ENCODE assay signal across 14 cellular contexts in the genomic region with DNA sequence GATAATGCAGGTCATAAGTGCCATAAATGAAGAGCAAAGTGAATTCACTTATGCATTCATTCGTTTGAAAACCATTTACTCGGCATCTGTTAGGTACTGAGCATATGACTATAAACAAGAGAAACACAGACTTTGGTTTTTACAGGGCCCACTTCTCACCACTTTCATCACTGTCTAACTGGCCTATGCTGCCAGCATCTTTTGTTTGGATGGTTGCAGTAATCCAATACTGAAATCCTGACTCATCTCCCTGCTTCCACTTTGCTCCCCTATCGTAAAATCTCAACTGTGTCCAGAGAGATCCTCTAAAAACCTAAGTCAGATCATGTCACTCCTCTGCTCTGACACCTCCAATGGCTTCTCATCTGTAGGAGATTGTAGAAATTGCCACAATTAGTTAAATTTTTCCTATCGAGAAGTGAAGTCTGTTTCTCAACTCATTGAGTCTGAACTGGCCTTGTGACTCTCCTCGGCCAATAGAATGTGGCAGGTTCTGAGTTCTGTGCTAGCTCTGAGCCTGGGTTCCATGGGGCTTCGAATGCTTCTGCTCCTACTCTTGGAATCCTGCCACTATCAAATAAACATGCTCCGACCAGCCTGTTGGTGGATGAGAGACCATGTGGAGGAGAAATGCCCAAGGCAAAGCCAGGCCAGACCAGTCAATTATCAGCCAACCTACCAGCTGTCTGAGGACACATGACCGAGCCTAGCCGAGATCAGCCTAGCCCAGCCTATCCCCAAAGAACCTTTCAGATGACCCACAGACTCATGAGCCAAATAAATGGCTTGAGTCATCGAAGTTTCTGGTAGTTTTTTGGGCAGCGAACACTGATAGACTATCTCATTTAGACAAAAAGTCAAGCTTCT. TPM values are rescaled to one million over a fixed set of nuclear protein-coding genes. Genes with fewer than 3 reads are reported as not detected.
DNase-seq lines count a peak whose midpoint lies in the region; ATAC-seq lines count a peak whose summit lies in the region.
"Had no signal": no experiment of that assay in that cellular context is flagged by ENCODE, and none has a peak within 500 bp of the region (broad histone marks: within the 10 kb centered on the region; RNA-seq: fewer than 3 reads in every experiment).

No MANE protein-coding gene starts in this region.

- H3K4me1 Mint-ChIP-seq in activated naive CD4-positive, alpha-beta T cell treated with anti-CD3 and anti-CD28 coated beads, Interleukin-2, amount 50 U/mL, for 24 hours: peaks cover 60% of the 10 kb centered on the region
- H3K4me1 Mint-ChIP-seq in central memory CD8-positive, alpha-beta T cell: peaks cover 64% of the 10 kb centered on the region
- H3K4me1 Mint-ChIP-seq in stimulated activated effector memory CD8-positive, alpha-beta T cell treated with anti-CD3 and anti-CD28 coated beads, Interleukin-12 subunit alpha, Interleukin-12 subunit beta, amount 100 ng/mL, for 72 hours: peaks cover 80% of the 10 kb centered on the region

- no peaks in the 10 kb centered on the region for H3K9me3 Mint-ChIP-seq in activated naive CD4-positive, alpha-beta T cell treated with anti-CD3 and anti-CD28 coated beads, Interleukin-2, amount 50 U/mL, for 24 hours
- H3K9me3 Mint-ChIP-seq in central memory CD8-positive, alpha-beta T cell: no peaks in the 10 kb centered on the region
- no peaks in the 10 kb centered on the region for H3K9me3 Mint-ChIP-seq in stimulated activated effector memory CD8-positive, alpha-beta T cell treated with anti-CD3 and anti-CD28 coated beads, Interleukin-12 subunit alpha, Interleukin-12 subunit beta, amount 100 ng/mL, for 72 hours

- peak overlapping the region; percentile 57 for H3K27ac Mint-ChIP-seq in activated naive CD4-positive, alpha-beta T cell treated with anti-CD3 and anti-CD28 coated beads, Interleukin-2, amount 50 U/mL, for 24 hours
- peak overlapping the region; percentile 95 for H3K27ac Mint-ChIP-seq in central memory CD8-positive, alpha-beta T cell (ENCODE audit: low read depth)
- H3K27ac Mint-ChIP-seq in stimulated activated effector memory CD8-positive, alpha-beta T cell treated with anti-CD3 and anti-CD28 coated beads, Interleukin-12 subunit alpha, Interleukin-12 subunit beta, amount 100 ng/mL, for 72 hours: peak overlapping the region; percentile 98

- no peak for DNase-seq in activated naive CD4-positive, alpha-beta T cell (lab: John Stamatoyannopoulos, UW)
- DNase-seq in M059J (ENCODE audit: low read depth) (peak; percentile 50), NOMO-1 treated with DMSO at 0.1 percent for 48 hours (lab: John Stamatoyannopoulos, UW; ENCODE audit: unreplicated experiment) (no peak), NCI-H1092 treated with DMSO at 0.1 percent for 48 hours (lab: John Stamatoyannopoulos, UW) (no peak)
- DNase-seq in central memory CD8-positive, alpha-beta T cell (ENCODE audit: low spot score in 2 of 2): no peak
- DNase-seq in stimulated activated effector memory CD8-positive, alpha-beta T cell treated with anti-CD3 and anti-CD28 coated beads, Interleukin-12 subunit alpha, Interleukin-12 subunit beta, amount 100 ng/mL, for 72 hours (ENCODE audit: low spot score in 2 of 2): peak in 1 of 2 donors; percentile 59
- DNase-seq in stimulated activated naive CD4-positive, alpha-beta T cell treated with Interleukin-2 at 50 U/mL for 16 hours (lab: John Stamatoyannopoulos, UW): no peak
- DNase-seq: activated CD4-positive, CD25-positive, alpha-beta regulatory T cell treated with anti-CD3 and anti-CD28 coated beads, Interleukin-2, amount 50 U/mL, for 72 hours; MV-4-11; NCI-H524 treated with DMSO at 0.1 percent for 48 hours; right cardiac atrium; SHP77 treated with DMSO at 0.1 percent for 48 hours; upper lobe of right lung had no signal

- no peaks in the 10 kb centered on the region for H3K27me3 Mint-ChIP-seq in activated naive CD4-positive, alpha-beta T cell treated with anti-CD3 and anti-CD28 coated beads, Interleukin-2, amount 50 U/mL, for 24 hours
- no peaks in the 10 kb centered on the region for H3K27me3 Mint-ChIP-seq in central memory CD8-positive, alpha-beta T cell

- no peak for ATAC-seq in central memory CD8-positive, alpha-beta T cell (replicated peaks; ENCODE audit: extremely low read depth, poor library complexity, severe bottlenecking)
- ATAC-seq in stimulated activated effector memory CD8-positive, alpha-beta T cell treated with anti-CD3 and anti-CD28 coated beads, Interleukin-12 subunit alpha, Interleukin-12 subunit beta, amount 100 ng/mL, for 72 hours: peak; percentile 56
- ATAC-seq: right cardiac atrium, upper lobe of right lung had no signal

- H3K4me3 Mint-ChIP-seq in activated naive CD4-positive, alpha-beta T cell treated with anti-CD3 and anti-CD28 coated beads, Interleukin-2, amount 50 U/mL, for 24 hours: peak overlapping the region; percentile 20
- H3K4me3 Mint-ChIP-seq in central memory CD8-positive, alpha-beta T cell: no peak overlapping the region
- H3K4me3 Mint-ChIP-seq in stimulated activated effector memory CD8-positive, alpha-beta T cell treated with anti-CD3 and anti-CD28 coated beads, Interleukin-12 subunit alpha, Interleukin-12 subunit beta, amount 100 ng/mL, for 72 hours: peak overlapping the region; percentile 97

- peaks cover 13% of the 10 kb centered on the region for H3K36me3 Mint-ChIP-seq in activated naive CD4-positive, alpha-beta T cell treated with anti-CD3 and anti-CD28 coated beads, Interleukin-2, amount 50 U/mL, for 24 hours
- peaks cover 12% of the 10 kb centered on the region for H3K36me3 Mint-ChIP-seq in central memory CD8-positive, alpha-beta T cell (ENCODE audit: insufficient read depth)
- peaks cover 35% of the 10 kb centered on the region for H3K36me3 Mint-ChIP-seq in stimulated activated effector memory CD8-positive, alpha-beta T cell treated with anti-CD3 and anti-CD28 coated beads, Interleukin-12 subunit alpha, Interleukin-12 subunit beta, amount 100 ng/mL, for 72 hours

RNA-seq across cellular contexts. Expression of a gene that starts 2.2 kb away (rescaled TPM):
- 1.9 TPM in 1 of 2 replicates, not detected in the other for total RNA-seq in M059J (2014; rRNA removed; shearing (Covaris generic))

RNA-seq across cellular contexts. Expression of a gene that starts 58.4 kb away (rescaled TPM):
- total RNA-seq in M059J (2014; rRNA removed; shearing (Covaris generic)): 0.22 TPM in 1 of 2 replicates, not detected in the other
